8 cellular contexts compared by ENCODE assay signal in the genomic region with DNA sequence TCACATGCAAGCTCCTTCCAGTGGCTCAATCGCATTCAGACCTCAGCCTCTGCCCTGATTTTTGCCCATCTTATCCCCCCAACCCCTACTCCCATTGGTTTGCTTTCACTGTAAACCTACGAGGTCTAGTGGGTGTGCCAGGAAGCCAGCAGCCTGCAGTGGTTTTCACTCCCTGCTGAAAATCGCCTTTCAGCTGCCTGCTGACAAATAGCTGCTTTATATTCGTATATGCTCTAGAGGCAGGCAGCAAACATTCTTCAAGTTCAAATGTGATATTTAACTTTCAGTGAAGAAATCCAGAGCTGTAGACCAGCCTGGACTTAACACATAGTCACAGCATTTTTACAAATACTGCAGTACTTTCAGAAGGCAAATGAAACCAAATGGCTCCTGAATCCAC.
DNase-seq lines count a peak whose midpoint lies in the region; ATAC-seq and TF ChIP-seq lines count a peak whose summit lies in the region.

No MANE protein-coding gene starts in this region.

- H3K4me3 Mint-ChIP-seq in activated T-cell treated with anti-CD3 and anti-CD28 coated beads, Interleukin-2, amount 50 U/mL, for 4 hours = peak overlapping the region; percentile 77

- H3K4me1 ChIP-seq in heart right ventricle = peaks cover 0 to 69% (median 51%) of the 10 kb centered on the region in 9 donors

- peaks cover 15% of the 10 kb centered on the region for H3K36me3 Mint-ChIP-seq in activated T-cell treated with anti-CD3 and anti-CD28 coated beads, Interleukin-2, amount 50 U/mL, for 4 hours (ENCODE audit: insufficient read depth)

- TF ChIP-seq CTCF in heart right ventricle (IDR thresholded peaks at IDR 0.05) = no peak

- peaks cover 6% of the 10 kb centered on the region for H3K9me3 Mint-ChIP-seq in activated T-cell treated with anti-CD3 and anti-CD28 coated beads, Interleukin-2, amount 50 U/mL, for 4 hours

- peak overlapping the region in 8 of 10 donors; percentile 50 to 76 (median 64) for H3K27ac ChIP-seq in heart right ventricle

- peak; percentile 21 to 25 for ATAC-seq in activated T-cell treated with anti-CD3 and anti-CD28 coated beads, Interleukin-2, amount 50 U/mL, for 4 hours
- ATAC-seq in heart right ventricle (peak in 6 of 8 donors; percentile 34 to 69 (median 56)), GM21447 (IDR thresholded peaks at IDR 0.05; ENCODE audit: unreplicated experiment) (no peak), GM19395 (IDR thresholded peaks at IDR 0.05; ENCODE audit: unreplicated experiment) (no peak), HG02623 (IDR thresholded peaks at IDR 0.05; ENCODE audit: unreplicated experiment) (no peak), GM21786 (IDR thresholded peaks at IDR 0.05; ENCODE audit: unreplicated experiment) (no peak)

- H3K4me3 ChIP-seq in heart right ventricle = peak overlapping the region in 8 of 10 donors; percentile 8 to 37 (median 28)

- intact Hi-C loops in heart right ventricle (cut with DNase I) = loop anchor here in 3 of 10 donors (2.0 to 5.0 kb wide), 3 partner anchors 48 to 169 kb away; partner anchors contain the start of gene SIK3 (in 2 of the 3)

- H3K9me3 ChIP-seq in heart right ventricle = no peaks in the 10 kb centered on the region

- H3K36me3 ChIP-seq in heart right ventricle = peaks cover 0 to 22% (median 0%) of the 10 kb centered on the region in 9 donors

- H3K27me3 Mint-ChIP-seq in activated T-cell treated with anti-CD3 and anti-CD28 coated beads, Interleukin-2, amount 50 U/mL, for 4 hours (ENCODE audit: low read depth) = no peaks in the 10 kb centered on the region

- peaks cover 88% of the 10 kb centered on the region for H3K4me1 Mint-ChIP-seq in activated T-cell treated with anti-CD3 and anti-CD28 coated beads, Interleukin-2, amount 50 U/mL, for 4 hours (ENCODE audit: low read depth)

- H3K27me3 ChIP-seq in heart right ventricle = no peaks in the 10 kb centered on the region

- DNase-seq in Kasumi-1 (lab: John Stamatoyannopoulos, UW) (peak; percentile 14 to 28), heart right ventricle (peak in 1 of 2 donors; percentile 26)
- DNase-seq in activated T-cell treated with anti-CD3 and anti-CD28 coated beads, Interleukin-2, amount 50 U/mL, for 4 hours = no peak
- peak; percentile 11 to 20 for DNase-seq in stimulated activated CD4-positive, alpha-beta T cell treated with anti-CD3 and anti-CD28 coated beads, Interleukin-2, amount 100 ng/mL, for 48 hours

- 11 to 12% methylated on average over 4 of the region's 4 CpGs for WGBS in heart right ventricle, 2 donors

Comparison
In these comparisons a context has a peak if more than half of its experiments do, and no peak if none do; other contexts are left out.
1. ATAC-seq: peak in activated T-cell treated with anti-CD3 and anti-CD28 coated beads, Interleukin-2, amount 50 U/mL, for 4 hours (2 of 2) and heart right ventricle (6 of 8); none in GM21447 (single experiment), GM19395 (single experiment), HG02623 (single experiment) and GM21786 (single experiment).